Comparison of ENCODE assay signal across 19 cellular contexts in the genomic region with DNA sequence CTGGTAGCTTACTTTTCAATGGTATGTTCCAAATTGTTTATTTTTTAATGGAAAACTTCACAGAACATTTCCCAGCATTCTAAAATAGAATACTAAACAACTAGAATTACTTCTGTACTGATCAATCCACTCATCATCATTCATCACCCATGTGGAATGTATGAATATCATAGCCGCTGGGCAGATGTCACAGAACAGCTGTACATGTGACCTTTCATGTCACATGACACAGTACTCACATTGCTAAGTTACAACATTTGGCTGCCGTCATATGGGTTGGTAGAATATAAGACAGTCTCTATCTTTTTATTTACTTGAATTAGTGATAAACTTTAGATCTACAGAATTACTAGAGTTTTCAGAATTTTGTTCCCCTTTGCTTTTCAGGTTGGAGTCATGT.
DNase-seq lines count a peak whose midpoint lies in the region; FAIRE-seq and TF ChIP-seq lines count a peak whose summit lies in the region.
"Had no signal": no experiment of that assay in that cellular context is flagged by ENCODE, and none has a peak within 500 bp of the region (broad histone marks: within the 10 kb centered on the region; RNA-seq: fewer than 3 reads in every experiment).

No MANE protein-coding gene starts in this region.

- peak; percentile 96 for DNase-seq in ELR (ENCODE audit: low read depth)
- DNase-seq in MG63 = peak; percentile 6
- peak; percentile 31 for DNase-seq in bronchial epithelial cell (ENCODE audit: low read depth)
- DNase-seq in myocyte (ENCODE audit: low read depth) = peak; percentile 37
- DNase-seq in NCI-H2196 (lab: John Stamatoyannopoulos, UW; ENCODE audit: unreplicated experiment) = no peak
- no peak for DNase-seq in inferior parietal cortex (ENCODE audit: extremely low spot score)
- no peak for DNase-seq in ecto neural progenitor cell (ENCODE audit: low spot score)
- DNase-seq: activated naive CD4-positive, alpha-beta T cell; AML-193; anterior cingulate cortex; COR-L47; endodermal cell; left ventricle myocardium superior; NCI-H1694 treated with DMSO at 0.1 percent for 48 hours; NK-92 treated with Interleukin-12 subunit alpha and Interleukin-12 subunit beta, amount 100 ng/mL, for 24 hours; occipital lobe; retina; stomach had no signal

- H3K4me3 ChIP-seq in MG63 (no peak overlapping the region), bronchial epithelial cell (ENCODE audit: low read depth, low read length) (no peak overlapping the region)
- H3K4me3 ChIP-seq: gastroesophageal sphincter, stomach had no signal

- H3K36me3 ChIP-seq in MG63 = no peaks in the 10 kb centered on the region
- no peaks in the 10 kb centered on the region for H3K36me3 ChIP-seq in bronchial epithelial cell (ENCODE audit: control insufficient read depth, insufficient read depth, low read length)
- H3K36me3 ChIP-seq: gastroesophageal sphincter, stomach had no signal

- H3K9me3 ChIP-seq in MG63 = no peaks in the 10 kb centered on the region
- H3K9me3 ChIP-seq: gastroesophageal sphincter, stomach had no signal

- FAIRE-seq in bronchial epithelial cell (lab: Jason Lieb, UNC) = no peak

- no peak for TF ChIP-seq CTCF in bronchial epithelial cell (IDR thresholded peaks at IDR 0.05; ENCODE audit: insufficient read depth, low read length, severe bottlenecking)

- H3K27me3 ChIP-seq in MG63 (no peaks in the 10 kb centered on the region), bronchial epithelial cell (ENCODE audit: control insufficient read depth, insufficient read depth, low read length) (no peaks in the 10 kb centered on the region)
- H3K27me3 ChIP-seq: gastroesophageal sphincter, stomach had no signal

Comparison
In these comparisons a context has a peak if more than half of its experiments do, and no peak if none do; other contexts are left out.
1. DNase-seq: peak in ELR (single experiment), MG63 (single experiment), bronchial epithelial cell (single experiment) and myocyte (single experiment); none in NCI-H2196 (single experiment), inferior parietal cortex (single experiment) and ecto neural progenitor cell (single experiment).